22 cellular contexts compared by ENCODE assay signal in genomic region chr4:1747603-1747967, GRCh38. TPM values are rescaled to one million over a fixed set of nuclear protein-coding genes. Genes with fewer than 3 reads are reported as not detected.
"Had no signal": no experiment of that assay in that cellular context is flagged by ENCODE, and none has a peak within 500 bp of the region (broad histone marks: within the 10 kb centered on the region; RNA-seq: fewer than 3 reads in every experiment).

No MANE protein-coding gene starts in this region.

- ATAC-seq: foreskin keratinocyte; gastroesophageal sphincter; left cardiac atrium; left lung; natural killer cell treated with Interleukin-12 subunit alpha and Interleukin-12 subunit beta and Interleukin-15 and Interleukin-18, amount 100 ng/mL, for 72 hours; right cardiac atrium; stimulated activated naive B cell treated with anti-CD40 and anti-IgM and Interleukin-4, amounts not matched to agents 10 μg/mL and 1 μg/mL and 100 μg/mL, for 72 hours; upper lobe of right lung had no signal

- H3K4me3 ChIP-seq: colonic mucosa, esophagus muscularis mucosa, gastroesophageal sphincter, heart right ventricle, left lung, mucosa of descending colon, prostate gland, suprapubic skin, transverse colon, upper lobe of right lung, uterus had no signal

- H3K27me3 ChIP-seq: colonic mucosa, foreskin keratinocyte, upper lobe of right lung, uterus had no signal

- H3K9me3 ChIP-seq: colonic mucosa, heart right ventricle, left lung, mucosa of descending colon, prostate gland, suprapubic skin, transverse colon, upper lobe of right lung, uterus had no signal

- H3K36me3 ChIP-seq: colonic mucosa, prostate gland, transverse colon, upper lobe of right lung, uterus had no signal

- H3K27ac ChIP-seq: colonic mucosa, esophagus muscularis mucosa, foreskin keratinocyte, gastroesophageal sphincter, heart right ventricle, left lung, prostate gland, suprapubic skin, transverse colon, upper lobe of right lung, uterus had no signal

- DNase-seq: colonic mucosa; effector CD8-positive, alpha-beta T cell; foreskin keratinocyte; heart right ventricle; left cardiac atrium; left lung; mesenchymal stem cell; mucosa of descending colon; naive B cell; right cardiac atrium; small intestine; stimulated activated CD4-positive, alpha-beta T cell treated with anti-CD3 and anti-CD28 coated beads, Interleukin-15, amount 100 ng/mL, for 24 hours; stimulated activated CD4-positive, alpha-beta T cell treated with anti-CD3 and anti-CD28 coated beads, Interleukin-2, amount 100 ng/mL, for 48 hours; stimulated activated naive B cell treated with anti-CD40 and anti-IgM and Interleukin-4, amounts not matched to agents 10 μg/mL and 1 μg/mL and 100 μg/mL, for 72 hours; transverse colon; upper lobe of right lung; uterus had no signal

RNA-seq across cellular contexts. Expression of gene FGFR3, which starts 45.5 kb away (rescaled TPM):
- total RNA-seq: natural killer cell treated with Interleukin-12 subunit alpha and Interleukin-12 subunit beta and Interleukin-15 and Interleukin-18, amount 100 ng/mL, for 72 hours had no signal
